ENCODE assay signal across 8 cellular contexts in the genomic region with DNA sequence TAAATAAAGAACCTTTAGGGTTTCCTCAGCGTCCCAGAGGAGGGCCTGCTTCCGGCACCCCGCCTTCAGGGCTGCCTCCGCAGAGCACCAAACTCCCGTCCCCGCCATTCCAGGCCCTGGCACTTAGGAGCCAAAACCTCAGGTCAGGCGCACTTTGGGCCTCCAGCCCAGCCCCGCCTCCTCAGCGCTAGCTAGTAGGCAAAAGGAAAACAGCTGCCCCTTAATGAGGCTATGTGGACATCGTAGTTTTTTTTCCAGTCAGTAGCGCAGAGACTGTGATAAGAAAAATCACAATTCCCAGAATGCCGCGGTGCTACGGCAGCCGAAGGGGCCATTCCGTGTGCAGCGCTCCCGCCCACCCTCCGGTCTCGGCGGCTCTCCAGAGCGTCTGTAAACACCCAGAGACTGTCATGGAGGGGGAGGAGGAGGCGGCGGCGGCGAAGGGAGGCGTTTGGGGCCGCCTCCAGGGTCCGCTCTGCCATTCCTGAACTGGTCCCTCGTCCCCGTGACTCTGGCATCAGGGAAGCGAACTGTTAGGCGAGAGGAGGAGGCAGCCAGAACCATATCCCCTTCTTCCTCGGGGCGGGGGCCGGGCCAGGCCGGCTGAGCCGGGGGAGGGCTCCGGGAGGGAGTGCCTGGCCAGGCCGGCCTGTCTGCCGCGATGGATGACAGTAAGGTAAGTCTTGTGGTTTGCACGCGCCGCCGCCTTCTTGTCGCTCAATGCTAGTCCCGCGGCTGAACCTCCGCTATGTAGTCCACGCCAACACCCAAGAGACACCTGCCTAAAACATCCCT. TPM values are rescaled to one million over a fixed set of nuclear protein-coding genes. Genes with fewer than 3 reads are reported as not detected.
DNase-seq lines count a peak whose midpoint lies in the region; ATAC-seq and TF ChIP-seq lines count a peak whose summit lies in the region.

A gene with protein sequence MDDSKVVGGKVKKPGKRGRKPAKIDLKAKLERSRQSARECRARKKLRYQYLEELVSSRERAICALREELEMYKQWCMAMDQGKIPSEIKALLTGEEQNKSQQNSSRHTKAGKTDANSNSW (plus strand): TSS at position 365 of the 795 bp plus-strand sequence. CDS start 297 bp downstream, at position 662.

- H4K20me1 ChIP-seq in SU-DHL-6 (ENCODE audit: low read depth, low read length) = no peaks in the 10 kb centered on the region

- peak; percentile 97 for DNase-seq in NCI-H1092 (lab: John Stamatoyannopoulos, UW)
- DNase-seq in activated naive CD8-positive, alpha-beta T cell treated with anti-CD3 and anti-CD28 coated beads, Interleukin-2, amount 10 ng/mL, durations not matched to agents 7 days and 5 days = peak; percentile 83
- peak; percentile 85 to 97 (median 92) for DNase-seq in head of caudate nucleus
- peak; percentile 95 for DNase-seq in osteocyte (ENCODE audit: extremely low spot score, unreplicated experiment)

- peak; percentile 69 for ATAC-seq in HG02571 (IDR thresholded peaks at IDR 0.05; ENCODE audit: unreplicated experiment)
- ATAC-seq in activated naive CD8-positive, alpha-beta T cell treated with anti-CD3 and anti-CD28 coated beads, Interleukin-2, amount 10 ng/mL, durations not matched to agents 7 days and 5 days (ENCODE audit: low read depth) = peak; percentile 91

- H3K9me3 ChIP-seq in SU-DHL-6 (ENCODE audit: insufficient read depth, low read length) (no peaks in the 10 kb centered on the region), thymus (ENCODE audit: control insufficient read depth) (no peaks in the 10 kb centered on the region)

- H3K9me2 ChIP-seq in SU-DHL-6 (replicated peaks; ENCODE audit: insufficient read depth, low read length) = no peaks in the 10 kb centered on the region

- H3K9ac ChIP-seq in SU-DHL-6 (ENCODE audit: low read length) = peak within 1 kb of the TSS; percentile 72

- no peaks in the 10 kb centered on the region for H3K9me3 Mint-ChIP-seq in activated naive CD8-positive, alpha-beta T cell treated with anti-CD3 and anti-CD28 coated beads, Interleukin-2, amount 10 ng/mL, durations not matched to agents 7 days and 5 days
- H3K9me3 Mint-ChIP-seq in osteocyte (ENCODE audit: unreplicated experiment) = no peaks in the 10 kb centered on the region

- H3K4me3 Mint-ChIP-seq in activated naive CD8-positive, alpha-beta T cell treated with anti-CD3 and anti-CD28 coated beads, Interleukin-2, amount 10 ng/mL, durations not matched to agents 7 days and 5 days = peak within 1 kb of the TSS; percentile 90
- peak within 1 kb of the TSS; percentile 89 for H3K4me3 Mint-ChIP-seq in osteocyte (ENCODE audit: unreplicated experiment)

- H3K27ac Mint-ChIP-seq in activated naive CD8-positive, alpha-beta T cell treated with anti-CD3 and anti-CD28 coated beads, Interleukin-2, amount 10 ng/mL, durations not matched to agents 7 days and 5 days = peak within 1 kb of the TSS; percentile 91
- H3K27ac Mint-ChIP-seq in osteocyte (ENCODE audit: unreplicated experiment) = peak within 1 kb of the TSS; percentile 98

- TF ChIP-seq CTCF in SU-DHL-6 (IDR thresholded peaks at IDR 0.05; ENCODE audit: insufficient read depth, low read length, poor library complexity, severe bottlenecking) (no peak), osteocyte (IDR thresholded peaks at IDR 0.05) (no peak)

- H3K79me2 ChIP-seq in SU-DHL-6 (ENCODE audit: insufficient read depth, low read length) = no peaks in the 10 kb centered on the region

- no peaks in the 10 kb centered on the region for H3K27me3 ChIP-seq in SU-DHL-6 (ENCODE audit: low read length)
- no peaks in the 10 kb centered on the region for H3K27me3 ChIP-seq in thymus (ENCODE audit: control insufficient read depth, insufficient read depth)

- peak within 1 kb of the TSS; percentile 84 for H3K4me3 ChIP-seq in GM08714 (ENCODE audit: low read length)
- peak within 1 kb of the TSS; percentile 68 for H3K4me3 ChIP-seq in SU-DHL-6 (ENCODE audit: insufficient read depth, low read length, poor library complexity, severe bottlenecking)
- peak within 1 kb of the TSS; percentile 65 for H3K4me3 ChIP-seq in thymus (ENCODE audit: low read length)

- H3K27ac ChIP-seq in SU-DHL-6 (ENCODE audit: low read depth, low read length) = peak within 1 kb of the TSS; percentile 76
- peak within 1 kb of the TSS; percentile 86 for H3K27ac ChIP-seq in thymus (ENCODE audit: low read depth)

- H3K4me2 ChIP-seq in SU-DHL-6 (ENCODE audit: low read depth, low read length, poor library complexity, severe bottlenecking) = peak within 1 kb of the TSS; percentile 92

- POLR2A ChIA-PET in activated naive CD8-positive, alpha-beta T cell treated with anti-CD3 and anti-CD28 coated beads, Interleukin-2, amount 10 ng/mL, durations not matched to agents 7 days and 5 days (lab: Charles Lee) = interaction anchor here (0.5 to 2.2 kb wide), 10 partner anchors 11 to 293 kb away, joined by 3 to 8 read pairs (median 4); no protein-coding TSS in a partner anchor

- H3F3A ChIP-seq in SU-DHL-6 (ENCODE audit: insufficient read depth) = no peaks in the 10 kb centered on the region

- H3K27me3 Mint-ChIP-seq in activated naive CD8-positive, alpha-beta T cell treated with anti-CD3 and anti-CD28 coated beads, Interleukin-2, amount 10 ng/mL, durations not matched to agents 7 days and 5 days = no peaks in the 10 kb centered on the region
- no peaks in the 10 kb centered on the region for H3K27me3 Mint-ChIP-seq in osteocyte (ENCODE audit: unreplicated experiment)

- peak within 1 kb of the TSS; percentile 99 for H2AFZ ChIP-seq in SU-DHL-6 (ENCODE audit: low read depth, low read length, severe bottlenecking)

- H3K36me3 ChIP-seq in SU-DHL-6 (ENCODE audit: low read length) (no peaks in the 10 kb centered on the region), thymus (ENCODE audit: control insufficient read depth, insufficient read depth) (no peaks in the 10 kb centered on the region)

- peaks cover 36% of the 10 kb centered on the region for H3K4me1 Mint-ChIP-seq in activated naive CD8-positive, alpha-beta T cell treated with anti-CD3 and anti-CD28 coated beads, Interleukin-2, amount 10 ng/mL, durations not matched to agents 7 days and 5 days
- peaks cover 34% of the 10 kb centered on the region for H3K4me1 Mint-ChIP-seq in osteocyte (ENCODE audit: unreplicated experiment)

- under 1% methylated on average over 51 of the region's 51 CpGs for WGBS in thymus

- H3K4me1 ChIP-seq in thymus (ENCODE audit: control insufficient read depth, insufficient read depth, low read length) = peaks cover 11% of the 10 kb centered on the region

- intact Hi-C loops in head of caudate nucleus (cut with DNase I) = loop anchor here (5.0 kb wide), 2 partner anchors 49 to 86 kb away; partner anchors contain the start of genes DUSP16 and GPR19

- H3K36me3 Mint-ChIP-seq in activated naive CD8-positive, alpha-beta T cell treated with anti-CD3 and anti-CD28 coated beads, Interleukin-2, amount 10 ng/mL, durations not matched to agents 7 days and 5 days = peaks cover 11% of the 10 kb centered on the region
- H3K36me3 Mint-ChIP-seq in osteocyte (ENCODE audit: unreplicated experiment) = peaks cover 2% of the 10 kb centered on the region

RNA-seq across cellular contexts. Expression of the gene that starts here (rescaled TPM):
- 10 to 100 TPM; 21.4 to 23.3 TPM for total RNA-seq in activated naive CD8-positive, alpha-beta T cell treated with anti-CD3 and anti-CD28 coated beads, Interleukin-2, amount 10 ng/mL, durations not matched to agents 7 days and 5 days
- total RNA-seq in osteocyte = 15.1 and 16.3 TPM in 2 replicates
- 29.3 TPM for polyA plus RNA-seq in thymus

Comparison
In these comparisons a context has a peak if more than half of its experiments do, and no peak if none do; other contexts are left out.
1. Peak in every context shown above with its lines: DNase-seq, ATAC-seq, H3K4me3 ChIP-seq and H3K27ac ChIP-seq.